18 cellular contexts compared by ENCODE assay signal in genomic region chr5:17912794-17913193, GRCh38.
A peak's percentile ranks its signal among the peaks of the same experiment; 100 is the strongest.
DNase-seq lines count a peak whose midpoint lies in the region; ATAC-seq lines count a peak whose summit lies in the region.
"Had no signal": no experiment of that assay in that cellular context is flagged by ENCODE, and none has a peak within 500 bp of the region (broad histone marks: within the 10 kb centered on the region; RNA-seq: fewer than 3 reads in every experiment).

No MANE protein-coding gene starts in this region.

- peak; percentile 48 for ATAC-seq in GM18858 (IDR thresholded peaks at IDR 0.05; ENCODE audit: unreplicated experiment)
- ATAC-seq in GM21515 (IDR thresholded peaks at IDR 0.05; ENCODE audit: unreplicated experiment): peak; percentile 64
- ATAC-seq in HG02852 (IDR thresholded peaks at IDR 0.05; ENCODE audit: unreplicated experiment): peak; percentile 65
- ATAC-seq in HG03565 (IDR thresholded peaks at IDR 0.05; ENCODE audit: unreplicated experiment): peak; percentile 45
- no peak for ATAC-seq in GM19455 (IDR thresholded peaks at IDR 0.05; ENCODE audit: unreplicated experiment)
- ATAC-seq: T-cell had no signal

- DNase-seq in stimulated activated CD4-positive, alpha-beta T cell treated with anti-CD3 and anti-CD28 coated beads, Interleukin-4, amount 100 ng/mL, for 24 hours: no peak
- no peak for DNase-seq in activated CD8-positive, alpha-beta memory T cell treated with anti-CD3 and anti-CD28 coated beads for 24 hours
- no peak for DNase-seq in NCI-H774 (lab: John Stamatoyannopoulos, UW)
- DNase-seq: GF-D8, NCI-H1092, NCI-H1694, NCI-H2107, NCI-H226, NCI-H524 treated with DMSO at 0.1 percent for 48 hours, SHP77, SK-N-SH, T-cell, T-helper 9 cell had no signal
